In the genomic region with DNA sequence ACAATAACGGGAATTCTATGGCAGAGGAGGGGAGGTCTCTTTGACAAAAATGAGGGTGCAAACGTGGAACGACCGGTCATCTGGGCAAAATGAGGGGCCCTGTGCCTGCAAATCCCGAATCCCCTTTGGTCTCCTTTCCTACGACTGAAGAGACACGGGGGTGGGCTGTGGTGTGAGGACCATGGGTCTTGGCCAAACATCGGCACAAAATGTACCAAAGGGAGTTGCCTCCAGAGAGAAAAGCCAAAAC, we compare ENCODE assay signal across 8 cellular contexts. TPM values are rescaled to one million over a fixed set of nuclear protein-coding genes. Genes with fewer than 3 reads are reported as not detected.
DNase-seq lines count a peak whose midpoint lies in the region; ATAC-seq and TF ChIP-seq lines count a peak whose summit lies in the region.

No MANE protein-coding gene starts in this region.

- peak overlapping the region; percentile 72 for H3K27ac ChIP-seq in DOHH2 (ENCODE audit: low read depth, low read length)
- peak overlapping the region; percentile 85 for H3K27ac ChIP-seq in KMS-11
- peak overlapping the region; percentile 95 for H3K27ac ChIP-seq in muscle layer of duodenum (ENCODE audit: low read length)

- no peaks in the 10 kb centered on the region for H3K9me2 ChIP-seq in DOHH2 (replicated peaks; ENCODE audit: control insufficient read depth, low read length)

- no peak for TF ChIP-seq CTCF in DOHH2 (IDR thresholded peaks at IDR 0.05; ENCODE audit: low read depth, low read length, poor library complexity, severe bottlenecking)
- no peak for TF ChIP-seq CTCF in KMS-11 (conservative IDR thresholded peaks at IDR 0.05; ENCODE audit: low read depth, low read length)

- peaks cover 12% of the 10 kb centered on the region for H3K9me3 ChIP-seq in DOHH2 (ENCODE audit: control insufficient read depth, insufficient read depth, low read length)
- no peaks in the 10 kb centered on the region for H3K9me3 ChIP-seq in muscle layer of duodenum (ENCODE audit: control insufficient read depth in 1 of 2, low read length in 2 of 2)

- H3K36me3 ChIP-seq in DOHH2 (ENCODE audit: control insufficient read depth, low read length) (peaks cover 40% of the 10 kb centered on the region), KMS-11 (ENCODE audit: insufficient read depth) (no peaks in the 10 kb centered on the region), muscle layer of duodenum (ENCODE audit: control insufficient read depth in 1 of 2, insufficient read depth in 2 of 2, low read length in 2 of 2) (peaks cover 0 to 7% of the 10 kb centered on the region in 2 donors)

- peak; percentile 63 for DNase-seq in cerebellar cortex (ENCODE audit: low spot score)
- no peak for DNase-seq in mesenteric fat pad (ENCODE audit: low spot score)
- no peak for DNase-seq in cerebellum (ENCODE audit: low spot score)
- no peak for DNase-seq in cerebellar nuclear complex (lab: John Stamatoyannopoulos, UW)

- H4K20me1 ChIP-seq in DOHH2 (ENCODE audit: control insufficient read depth, insufficient read depth, low read depth, low read length) (no peaks in the 10 kb centered on the region), KMS-11 (ENCODE audit: insufficient read depth) (no peaks in the 10 kb centered on the region)

- H3K79me2 ChIP-seq in DOHH2 (ENCODE audit: control insufficient read depth, low read length) (peaks cover 52% of the 10 kb centered on the region), KMS-11 (ENCODE audit: insufficient read depth, low read depth) (peaks cover 29% of the 10 kb centered on the region)

- ATAC-seq in GM18519 (IDR thresholded peaks at IDR 0.05; ENCODE audit: low FRiP score, unreplicated experiment), result no peak

- H3K4me2 ChIP-seq in DOHH2 (ENCODE audit: low read length) (peak overlapping the region; percentile 97), KMS-11 (peak overlapping the region; percentile 91)

- H3K27me3 ChIP-seq in DOHH2 (ENCODE audit: control insufficient read depth, low read length) (no peaks in the 10 kb centered on the region), KMS-11 (ENCODE audit: insufficient read depth, low read depth) (no peaks in the 10 kb centered on the region), muscle layer of duodenum (ENCODE audit: low read depth, low read length) (no peaks in the 10 kb centered on the region)

- H3K4me1 ChIP-seq in DOHH2 (ENCODE audit: control insufficient read depth, low read length) (peaks cover 49% of the 10 kb centered on the region), KMS-11 (ENCODE audit: low read depth, poor library complexity, severe bottlenecking) (peaks cover 26% of the 10 kb centered on the region), muscle layer of duodenum (ENCODE audit: control insufficient read depth in 1 of 2, insufficient read depth in 2 of 2, low read length in 2 of 2) (peaks cover 14 to 34% of the 10 kb centered on the region in 2 donors)

- peak overlapping the region; percentile 85 for H2AFZ ChIP-seq in KMS-11 (ENCODE audit: low read depth)

- H3K9ac ChIP-seq in KMS-11, result peak overlapping the region; percentile 95

- H3F3A ChIP-seq in DOHH2 (ENCODE audit: control insufficient read depth, insufficient read depth), result peaks cover 5% of the 10 kb centered on the region

- H3K4me3 ChIP-seq in DOHH2 (ENCODE audit: low read length) (peak overlapping the region; percentile 91), KMS-11 (IDR thresholded peaks at IDR 0.05; ENCODE audit: insufficient read depth, low read depth, low read length) (no peak overlapping the region), muscle layer of duodenum (ENCODE audit: low read depth in 1 of 2, low read length in 2 of 2) (peak overlapping the region; percentile 71 to 80)

RNA-seq across cellular contexts. Expression of a gene that starts 0.5 kb away (rescaled TPM):
- total RNA-seq in mesenteric fat pad (37.2 TPM), cerebellum (108 TPM)
